ENCODE assay signal across 10 cellular contexts in the genomic region with DNA sequence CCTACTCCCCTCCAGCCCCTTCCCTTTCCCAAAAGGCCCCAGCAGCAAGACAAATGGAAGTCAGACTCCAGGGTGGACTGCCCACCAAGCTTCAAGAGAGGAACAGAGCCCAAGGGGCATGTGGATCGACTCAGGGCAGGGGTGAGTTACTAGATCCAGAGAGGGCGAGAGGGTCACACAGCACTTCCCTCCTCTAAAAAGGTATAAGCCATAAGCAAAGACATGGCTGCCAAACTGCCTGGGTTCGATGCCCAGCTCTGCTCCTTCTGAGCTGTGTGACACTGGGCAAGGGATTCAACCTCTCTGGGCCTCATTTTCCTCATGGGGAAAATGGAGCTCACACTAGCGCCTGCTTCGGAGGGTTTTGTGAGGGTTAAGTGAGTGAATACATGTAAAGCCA. TPM values are rescaled to one million over a fixed set of nuclear protein-coding genes. Genes with fewer than 3 reads are reported as not detected.
DNase-seq lines count a peak whose midpoint lies in the region; ATAC-seq, FAIRE-seq and TF ChIP-seq lines count a peak whose summit lies in the region.
"Had no signal": no experiment of that assay in that cellular context is flagged by ENCODE, and none has a peak within 500 bp of the region (broad histone marks: within the 10 kb centered on the region; RNA-seq: fewer than 3 reads in every experiment).

No MANE protein-coding gene starts in this region.

- FAIRE-seq in HepG2 (lab: Jason Lieb, UNC): no peak

- no peak overlapping the region for H2AFZ ChIP-seq in HepG2 (ENCODE audit: low read length)

- H3K27ac ChIP-seq in adrenal gland (peak overlapping the region; percentile 25 to 91 (median 74)), HepG2 (ENCODE audit: extremely low read length, insufficient read depth, low read length) (no peak overlapping the region), skin epidermis (peak overlapping the region in 13 of 21 experiments; percentile 4 to 80 (median 61))
- H3K27ac ChIP-seq in CD8-positive, alpha-beta T cell (ENCODE audit: low read depth, low read length): no peak overlapping the region

- H3K4me3 ChIP-seq in Caco-2 (ENCODE audit: low read depth, low read length) (no peak overlapping the region), adrenal gland (peak overlapping the region in 1 of 4 donors; percentile 35), HepG2 (replicated peaks in 1 of 3; ENCODE audit: insufficient read depth in 1 of 3, low read depth in 2 of 3, low read length in 3 of 3) (no peak overlapping the region), skin epidermis (no peak overlapping the region)
- H3K4me3 ChIP-seq in CD8-positive, alpha-beta T cell (ENCODE audit: low read depth, low read length): no peak overlapping the region

- no peak overlapping the region for H3K4me3 Mint-ChIP-seq in Caco-2 (ENCODE audit: unreplicated experiment)
- no peak overlapping the region for H3K4me3 Mint-ChIP-seq in CD8-positive, alpha-beta T cell
- H3K4me3 Mint-ChIP-seq: activated T-cell treated with anti-CD3 and anti-CD28 coated beads, Interleukin-2, amount 50 U/mL, for 24 hours; central memory CD8-positive, alpha-beta T cell had no signal

- TF ChIP-seq CTCF in Caco-2 (IDR thresholded peaks at IDR 0.05; ENCODE audit: insufficient read depth in 1 of 2, low read depth in 1 of 2, low read length in 1 of 2, severe bottlenecking in 1 of 2, unreplicated experiment in 1 of 2) (no peak), adrenal gland (IDR thresholded peaks at IDR 0.05) (no peak), HepG2 (CRISPR knock-in tag; IDR thresholded peaks at IDR 0.05) (no peak)
- TF ChIP-seq CTCF in CD8-positive, alpha-beta T cell (IDR thresholded peaks at IDR 0.05): no peak

- H3K9me3 ChIP-seq in Caco-2 (no peaks in the 10 kb centered on the region), adrenal gland (replicated peaks in 1 of 3) (no peaks in the 10 kb centered on the region), HepG2 (ENCODE audit: low read length) (no peaks in the 10 kb centered on the region)
- no peaks in the 10 kb centered on the region for H3K9me3 ChIP-seq in CD8-positive, alpha-beta T cell (ENCODE audit: low read length)

- H4K20me1 ChIP-seq in HepG2 (ENCODE audit: insufficient read depth, low read length): no peaks in the 10 kb centered on the region

- TF ChIP-seq POLR2A in adrenal gland (IDR thresholded peaks at IDR 0.05) (no peak), HepG2 (IDR thresholded peaks at IDR 0.05; ENCODE audit: insufficient read depth in 1 of 2, low read depth in 2 of 2, low read length in 2 of 2) (no peak)

- no peaks in the 10 kb centered on the region for H3K9me3 Mint-ChIP-seq in Caco-2 (ENCODE audit: unreplicated experiment)
- no peaks in the 10 kb centered on the region for H3K9me3 Mint-ChIP-seq in CD8-positive, alpha-beta T cell
- H3K9me3 Mint-ChIP-seq: activated T-cell treated with anti-CD3 and anti-CD28 coated beads, Interleukin-2, amount 50 U/mL, for 24 hours; central memory CD8-positive, alpha-beta T cell had no signal

- no peak for DNase-seq in Caco-2
- no peak for DNase-seq in adrenal gland
- no peak for DNase-seq in HepG2 (ENCODE audit: low spot score)
- DNase-seq in CD8-positive, alpha-beta T cell: no peak
- DNase-seq in MV-4-11 (lab: John Stamatoyannopoulos, UW): no peak
- DNase-seq: activated T-cell treated with anti-CD3 and anti-CD28 coated beads, Interleukin-2, amount 50 U/mL, for 24 hours had no signal

- ATAC-seq in HepG2: no peak
- ATAC-seq in CD8-positive, alpha-beta T cell: no peak
- ATAC-seq in GM21786 (IDR thresholded peaks at IDR 0.05; ENCODE audit: unreplicated experiment): no peak
- no peak for ATAC-seq in GM19351 (IDR thresholded peaks at IDR 0.05; ENCODE audit: unreplicated experiment)

- BruUV-seq in Caco-2 (replicated peaks; lab: Mats Ljungman, UMichigan) (no TSS peak), HepG2 (replicated peaks; lab: Mats Ljungman, UMichigan) (no TSS peak)

- H3K4me1 ChIP-seq in Caco-2 (peaks cover 56% of the 10 kb centered on the region), adrenal gland (replicated peaks in 1 of 2) (peaks cover 62 to 80% of the 10 kb centered on the region in 2 donors), HepG2 (ENCODE audit: insufficient read depth, low read length) (peaks cover 38% of the 10 kb centered on the region)
- H3K4me1 ChIP-seq in CD8-positive, alpha-beta T cell (ENCODE audit: insufficient read depth, low read length): no peaks in the 10 kb centered on the region

- WGBS in adrenal gland, 4 donors: 80 to 97% (median 90%) methylated on average over 5 of the region's 5 CpGs
- WGBS in HepG2 (ENCODE audit: low lambda C conversion rate): 76% methylated on average over 3 of the region's 5 CpGs

- TF ChIP-seq EP300 in HepG2 (IDR thresholded peaks at IDR 0.05; ENCODE audit: low read depth in 2 of 2, low read length in 2 of 2): no peak
- TF ChIP-seq EP300 in HepG2 (CRISPR knock-in tag; IDR thresholded peaks at IDR 0.05; ENCODE audit: borderline replicate concordance): no peak

- in situ Hi-C loops in HepG2 (cut with HindIII; ENCODE audit: extremely low pct_ligation_motif_present, low pct_unique_long_range_greater_than_20kb): no loop called here

- H3K4me1 Mint-ChIP-seq in Caco-2 (ENCODE audit: low read depth, unreplicated experiment): peaks cover 28% of the 10 kb centered on the region
- H3K4me1 Mint-ChIP-seq in CD8-positive, alpha-beta T cell (ENCODE audit: low read depth): peaks cover 2% of the 10 kb centered on the region
- H3K4me1 Mint-ChIP-seq: central memory CD8-positive, alpha-beta T cell had no signal

- no peaks in the 10 kb centered on the region for H3K27me3 ChIP-seq in Caco-2 (replicated peaks; ENCODE audit: control insufficient read depth, insufficient read depth, low read length)
- H3K27me3 ChIP-seq in adrenal gland: no peaks in the 10 kb centered on the region
- H3K27me3 ChIP-seq in HepG2 (ENCODE audit: control insufficient read depth in 1 of 2, insufficient read depth in 2 of 2, low read length in 2 of 2): peaks cover 4 to 20% of the 10 kb centered on the region in 2 experiments; a peak in 3 of 5 replicates
- H3K27me3 ChIP-seq in CD8-positive, alpha-beta T cell (ENCODE audit: insufficient read depth, low read length): peaks cover 3% of the 10 kb centered on the region

- POLR2A ChIA-PET in Caco-2 (lab: Charles Lee) (interaction anchor here (0.6 kb wide), 1 partner anchor 874 kb away, joined by 3 read pairs; no protein-coding TSS in a partner anchor), HepG2 (lab: Yijun Ruan, JAX) (no interaction called here)
- POLR2A ChIA-PET in CD8-positive, alpha-beta T cell (lab: Charles Lee): no interaction called here

- peak overlapping the region; percentile 66 for H3K27ac Mint-ChIP-seq in Caco-2 (ENCODE audit: unreplicated experiment)
- no peak overlapping the region for H3K27ac Mint-ChIP-seq in CD8-positive, alpha-beta T cell
- H3K27ac Mint-ChIP-seq: activated T-cell treated with anti-CD3 and anti-CD28 coated beads, Interleukin-2, amount 50 U/mL, for 24 hours had no signal

- CTCF ChIA-PET in Caco-2 (lab: Charles Lee): no interaction called here
- CTCF ChIA-PET in HepG2 (lab: Yijun Ruan, JAX; ENCODE audit: low intra/inter-chr PET ratio, low total read pairs): no interaction called here
- CTCF ChIA-PET in CD8-positive, alpha-beta T cell (lab: Charles Lee): interaction anchor here (0.6 kb wide), 1 partner anchor 99 kb away, joined by 3 read pairs; no protein-coding TSS in a partner anchor

- H3K27me3 Mint-ChIP-seq in Caco-2 (ENCODE audit: insufficient read depth, unreplicated experiment): no peaks in the 10 kb centered on the region
- H3K27me3 Mint-ChIP-seq in CD8-positive, alpha-beta T cell (ENCODE audit: low read depth): peaks cover 21% of the 10 kb centered on the region

- TF ChIP-seq RAD21 in HepG2 (CRISPR knock-in tag; IDR thresholded peaks at IDR 0.05): no peak

- no peaks in the 10 kb centered on the region for H3K36me3 ChIP-seq in Caco-2 (ENCODE audit: control insufficient read depth, insufficient read depth, low read length)
- H3K36me3 ChIP-seq in adrenal gland (replicated peaks in 1 of 2): no peaks in the 10 kb centered on the region
- H3K36me3 ChIP-seq in HepG2 (replicated peaks in 1 of 2; ENCODE audit: control insufficient read depth in 1 of 2, insufficient read depth in 2 of 2, low read length in 2 of 2): no peaks in the 10 kb centered on the region
- H3K36me3 ChIP-seq in CD8-positive, alpha-beta T cell (ENCODE audit: insufficient read depth, low read length): no peaks in the 10 kb centered on the region

- no peaks in the 10 kb centered on the region for H3K79me2 ChIP-seq in HepG2 (ENCODE audit: insufficient read depth, low read length)

- no peak overlapping the region for H3K9ac ChIP-seq in HepG2 (ENCODE audit: insufficient read depth, low read depth, low read length)

- intact Hi-C loops in Caco-2 (cut with micrococcal nuclease; ENCODE audit: unreplicated experiment): no loop called here
- intact Hi-C loops in adrenal gland (cut with DNase I): loop anchor here in 1 of 2 donors (5.0 kb wide), 1 partner anchor 75 kb away; no protein-coding TSS in a partner anchor
- intact Hi-C loops in HepG2 (cut with micrococcal nuclease; ENCODE audit: unreplicated experiment): loop anchor here (5.0 kb wide), 1 partner anchor 70 kb away; no protein-coding TSS in a partner anchor
- intact Hi-C loops in CD8-positive, alpha-beta T cell (cut with DNase I, micrococcal nuclease): no loop called here

- no peak overlapping the region for H3K4me2 ChIP-seq in HepG2 (ENCODE audit: low read depth, low read length)

- H3K36me3 Mint-ChIP-seq in Caco-2 (ENCODE audit: insufficient read depth, unreplicated experiment): peaks cover 6% of the 10 kb centered on the region
- H3K36me3 Mint-ChIP-seq in CD8-positive, alpha-beta T cell: no peaks in the 10 kb centered on the region

RNA-seq across cellular contexts. Expression of a gene that starts 3.8 kb away (rescaled TPM):
- 11.1 and 13.8 TPM in 2 replicates for total RNA-seq in Caco-2 (2022)
- total RNA-seq in adrenal gland: 100 to 1,000 TPM in 7 of 8 donors, 10 to 100 TPM in 1; 82.6 to 250 (median 147) TPM
- 100 to 1,000 TPM in 2 of 3 donors, 10 to 100 TPM in 1; 14.8 to 366 (median 340) TPM for polyA plus RNA-seq in adrenal gland
- not detected in 2 replicates for total RNA-seq in HepG2 (2016; rRNA removed; fragmentation: Illumina TruSeq; extraction: Trizol)
- total RNA-seq in HepG2 (2016; cell fraction: cytosol; rRNA removed; fragmentation: Illumina TruSeq; extraction: Trizol; ENCODE audit: low read depth): not detected in 2 replicates
- not detected in 2 replicates for total RNA-seq in HepG2 (2016; cell fraction: insoluble cytoplasmic fraction; rRNA removed; fragmentation: Illumina TruSeq; extraction: Trizol)
- not detected in 2 replicates for total RNA-seq in HepG2 (2016; cell fraction: membrane; rRNA removed; fragmentation: Illumina TruSeq; extraction: Trizol)
- total RNA-seq in HepG2 (2016; cell fraction: nucleus; rRNA removed; fragmentation: Illumina TruSeq; extraction: Trizol): not detected in 2 replicates
- not detected in 2 replicates for polyA plus RNA-seq in HepG2 (2011; rRNA removed)
- not detected in 2 replicates for polyA plus RNA-seq in HepG2 (2011; cell fraction: cytosol; rRNA removed)
- polyA plus RNA-seq in HepG2 (2011; cell fraction: nucleus; rRNA removed): not detected in 2 replicates
- not detected in 2 replicates for polyA plus RNA-seq in HepG2 (2012)
- not detected in 2 replicates for polyA plus RNA-seq in HepG2 (2016; cell fraction: cytosol; fragmentation: Illumina TruSeq; extraction: Trizol; ENCODE audit: low read depth)
- not detected in 2 replicates for polyA plus RNA-seq in HepG2 (2016; cell fraction: insoluble cytoplasmic fraction; fragmentation: Illumina TruSeq; extraction: Trizol; ENCODE audit: low read depth)
- polyA plus RNA-seq in HepG2 (2016; cell fraction: membrane; fragmentation: Illumina TruSeq; extraction: Trizol; ENCODE audit: low read depth): not detected in 2 replicates
- polyA plus RNA-seq in HepG2 (2016; cell fraction: nucleus; fragmentation: Illumina TruSeq; extraction: Trizol; ENCODE audit: insufficient read depth, low read depth): not detected in 2 replicates
- polyA minus RNA-seq in HepG2 (2011; rRNA and poly(A)+ RNA removed; ENCODE audit: low replicate concordance): not detected in 2 replicates
- not detected in 2 replicates for polyA minus RNA-seq in HepG2 (2011; cell fraction: cytosol; rRNA and poly(A)+ RNA removed)
- not detected in 2 replicates for polyA minus RNA-seq in HepG2 (2011; cell fraction: nucleus; rRNA and poly(A)+ RNA removed)
- not detected for total RNA-seq in CD8-positive, alpha-beta T cell

RNA-seq across cellular contexts. Expression of a gene that starts 12.0 kb away (rescaled TPM):
- 728 and 748 TPM in 2 replicates for total RNA-seq in Caco-2 (2022)
- total RNA-seq in adrenal gland: 100 to 1,000 TPM in 1 of 8 donors, 10 to 100 TPM in 7; 38.1 to 233 (median 76.0) TPM
- 10 to 100 TPM; 33.4 to 44.0 (median 33.8) TPM for polyA plus RNA-seq in adrenal gland
- 0.24 and 0.31 TPM in 2 replicates for total RNA-seq in HepG2 (2016; rRNA removed; fragmentation: Illumina TruSeq; extraction: Trizol)
- 0.18 and 0.40 TPM in 2 replicates for total RNA-seq in HepG2 (2016; cell fraction: cytosol; rRNA removed; fragmentation: Illumina TruSeq; extraction: Trizol; ENCODE audit: low read depth)
- 0.30 and 0.37 TPM in 2 replicates for total RNA-seq in HepG2 (2016; cell fraction: insoluble cytoplasmic fraction; rRNA removed; fragmentation: Illumina TruSeq; extraction: Trizol)
- 0.22 TPM in 1 of 2 replicates, not detected in the other for total RNA-seq in HepG2 (2016; cell fraction: membrane; rRNA removed; fragmentation: Illumina TruSeq; extraction: Trizol)
- 0.44 TPM in 1 of 2 replicates, not detected in the other for total RNA-seq in HepG2 (2016; cell fraction: nucleus; rRNA removed; fragmentation: Illumina TruSeq; extraction: Trizol)
- polyA plus RNA-seq in HepG2 (2011; rRNA removed): 0.77 and 0.97 TPM in 2 replicates
- polyA plus RNA-seq in HepG2 (2011; cell fraction: cytosol; rRNA removed): 0.38 and 0.83 TPM in 2 replicates
- polyA plus RNA-seq in HepG2 (2011; cell fraction: nucleus; rRNA removed): 0.21 and 0.35 TPM in 2 replicates
- 0.31 and 0.39 TPM in 2 replicates for polyA plus RNA-seq in HepG2 (2012)
- not detected in 2 replicates for polyA plus RNA-seq in HepG2 (2016; cell fraction: cytosol; fragmentation: Illumina TruSeq; extraction: Trizol; ENCODE audit: low read depth)
- 0.26 and 0.46 TPM in 2 replicates for polyA plus RNA-seq in HepG2 (2016; cell fraction: insoluble cytoplasmic fraction; fragmentation: Illumina TruSeq; extraction: Trizol; ENCODE audit: low read depth)
- polyA plus RNA-seq in HepG2 (2016; cell fraction: membrane; fragmentation: Illumina TruSeq; extraction: Trizol; ENCODE audit: low read depth): 0.13 TPM in 1 of 2 replicates, not detected in the other
- polyA plus RNA-seq in HepG2 (2016; cell fraction: nucleus; fragmentation: Illumina TruSeq; extraction: Trizol; ENCODE audit: insufficient read depth, low read depth): 0.60 and 1.7 TPM in 2 replicates
- 0.56 and 17.3 TPM in 2 replicates for polyA minus RNA-seq in HepG2 (2011; rRNA and poly(A)+ RNA removed; ENCODE audit: low replicate concordance)
- polyA minus RNA-seq in HepG2 (2011; cell fraction: cytosol; rRNA and poly(A)+ RNA removed): not detected in 2 replicates
- polyA minus RNA-seq in HepG2 (2011; cell fraction: nucleus; rRNA and poly(A)+ RNA removed): 0.26 TPM in 1 of 2 replicates, not detected in the other
- 10 to 100 TPM; 35.7 to 38.2 TPM for total RNA-seq in CD8-positive, alpha-beta T cell

RNA-seq across cellular contexts. Expression of a gene that starts 28.4 kb away (rescaled TPM):
- 3.6 and 5.0 TPM in 2 replicates for total RNA-seq in Caco-2 (2022)
- total RNA-seq in adrenal gland: under 1 TPM in 3 of 8 donors, not detected in 5; 0.37 to 0.83 (median 0.67) TPM
- polyA plus RNA-seq in adrenal gland: under 1 TPM; 0.17 to 0.97 (median 0.40) TPM
- total RNA-seq in HepG2 (2016; rRNA removed; fragmentation: Illumina TruSeq; extraction: Trizol): 1.7 and 3.2 TPM in 2 replicates
- 1.4 and 1.6 TPM in 2 replicates for total RNA-seq in HepG2 (2016; cell fraction: cytosol; rRNA removed; fragmentation: Illumina TruSeq; extraction: Trizol; ENCODE audit: low read depth)
- total RNA-seq in HepG2 (2016; cell fraction: insoluble cytoplasmic fraction; rRNA removed; fragmentation: Illumina TruSeq; extraction: Trizol): 1.6 and 2.3 TPM in 2 replicates
- 2.0 and 2.8 TPM in 2 replicates for total RNA-seq in HepG2 (2016; cell fraction: membrane; rRNA removed; fragmentation: Illumina TruSeq; extraction: Trizol)
- 2.1 and 2.7 TPM in 2 replicates for total RNA-seq in HepG2 (2016; cell fraction: nucleus; rRNA removed; fragmentation: Illumina TruSeq; extraction: Trizol)
- 1.0 and 1.3 TPM in 2 replicates for polyA plus RNA-seq in HepG2 (2011; rRNA removed)
- polyA plus RNA-seq in HepG2 (2011; cell fraction: cytosol; rRNA removed): 0.65 and 1.2 TPM in 2 replicates
- polyA plus RNA-seq in HepG2 (2011; cell fraction: nucleus; rRNA removed): 3.3 and 3.6 TPM in 2 replicates
- 0.36 and 1.2 TPM in 2 replicates for polyA plus RNA-seq in HepG2 (2012)
- 1.1 TPM in 2 replicates for polyA plus RNA-seq in HepG2 (2016; cell fraction: cytosol; fragmentation: Illumina TruSeq; extraction: Trizol; ENCODE audit: low read depth)
- polyA plus RNA-seq in HepG2 (2016; cell fraction: insoluble cytoplasmic fraction; fragmentation: Illumina TruSeq; extraction: Trizol; ENCODE audit: low read depth): 1.4 and 3.2 TPM in 2 replicates
- 1.4 and 1.7 TPM in 2 replicates for polyA plus RNA-seq in HepG2 (2016; cell fraction: membrane; fragmentation: Illumina TruSeq; extraction: Trizol; ENCODE audit: low read depth)
- 4.1 and 5.7 TPM in 2 replicates for polyA plus RNA-seq in HepG2 (2016; cell fraction: nucleus; fragmentation: Illumina TruSeq; extraction: Trizol; ENCODE audit: insufficient read depth, low read depth)
- 1.3 and 2.4 TPM in 2 replicates for polyA minus RNA-seq in HepG2 (2011; rRNA and poly(A)+ RNA removed; ENCODE audit: low replicate concordance)
- 0.62 and 0.69 TPM in 2 replicates for polyA minus RNA-seq in HepG2 (2011; cell fraction: cytosol; rRNA and poly(A)+ RNA removed)
- polyA minus RNA-seq in HepG2 (2011; cell fraction: nucleus; rRNA and poly(A)+ RNA removed): 1.4 and 1.7 TPM in 2 replicates
- total RNA-seq in CD8-positive, alpha-beta T cell: not detected

RNA-seq across cellular contexts. Expression of a gene that starts 51.7 kb away (rescaled TPM):
- total RNA-seq in Caco-2 (2022) (12.7 and 18.6 TPM in 2 replicates), adrenal gland (1 to 10 TPM in 5 of 8 donors, under 1 TPM in 1, not detected in 2; 0.88 to 7.6 (median 3.1) TPM), HepG2 (2016; rRNA removed; fragmentation: Illumina TruSeq; extraction: Trizol) (2.8 and 3.3 TPM in 2 replicates)
- polyA plus RNA-seq in adrenal gland (10 to 100 TPM in 2 of 3 donors, not detected in 1; 33.7 to 46.2 TPM), HepG2 (2011; rRNA removed) (2.5 and 3.2 TPM in 2 replicates)
- total RNA-seq in HepG2 (2016; cell fraction: cytosol; rRNA removed; fragmentation: Illumina TruSeq; extraction: Trizol; ENCODE audit: low read depth): 6.4 and 6.6 TPM in 2 replicates
- 2.5 and 4.8 TPM in 2 replicates for total RNA-seq in HepG2 (2016; cell fraction: insoluble cytoplasmic fraction; rRNA removed; fragmentation: Illumina TruSeq; extraction: Trizol)
- 4.6 and 6.3 TPM in 2 replicates for total RNA-seq in HepG2 (2016; cell fraction: membrane; rRNA removed; fragmentation: Illumina TruSeq; extraction: Trizol)
- 3.4 and 3.9 TPM in 2 replicates for total RNA-seq in HepG2 (2016; cell fraction: nucleus; rRNA removed; fragmentation: Illumina TruSeq; extraction: Trizol)
- 4.3 and 4.5 TPM in 2 replicates for polyA plus RNA-seq in HepG2 (2011; cell fraction: cytosol; rRNA removed)
- 1.1 and 1.5 TPM in 2 replicates for polyA plus RNA-seq in HepG2 (2011; cell fraction: nucleus; rRNA removed)
- polyA plus RNA-seq in HepG2 (2012): 1.5 and 3.1 TPM in 2 replicates
- polyA plus RNA-seq in HepG2 (2016; cell fraction: cytosol; fragmentation: Illumina TruSeq; extraction: Trizol; ENCODE audit: low read depth): 7.0 and 8.9 TPM in 2 replicates
- polyA plus RNA-seq in HepG2 (2016; cell fraction: insoluble cytoplasmic fraction; fragmentation: Illumina TruSeq; extraction: Trizol; ENCODE audit: low read depth): 3.1 and 5.6 TPM in 2 replicates
- polyA plus RNA-seq in HepG2 (2016; cell fraction: membrane; fragmentation: Illumina TruSeq; extraction: Trizol; ENCODE audit: low read depth): 4.1 and 4.8 TPM in 2 replicates
- polyA plus RNA-seq in HepG2 (2016; cell fraction: nucleus; fragmentation: Illumina TruSeq; extraction: Trizol; ENCODE audit: insufficient read depth, low read depth): 2.8 TPM in 1 of 2 replicates, not detected in the other
- polyA minus RNA-seq in HepG2 (2011; rRNA and poly(A)+ RNA removed; ENCODE audit: low replicate concordance): 14.8 TPM in 1 of 2 replicates, not detected in the other
- not detected in 2 replicates for polyA minus RNA-seq in HepG2 (2011; cell fraction: cytosol; rRNA and poly(A)+ RNA removed)
- 1.2 TPM in 1 of 2 replicates, not detected in the other for polyA minus RNA-seq in HepG2 (2011; cell fraction: nucleus; rRNA and poly(A)+ RNA removed)
- not detected for total RNA-seq in CD8-positive, alpha-beta T cell

Comparison
In these comparisons a context has a peak if more than half of its experiments do, and no peak if none do; other contexts are left out.
1. H3K27ac ChIP-seq: peak in adrenal gland (5 of 5) and skin epidermis (13 of 21); none in HepG2 (single experiment) and CD8-positive, alpha-beta T cell (single experiment).
2. RNA of a gene that starts 3.8 kb away (total RNA-seq): 82.6 to 250 TPM in adrenal gland and 11.1 to 13.8 TPM in Caco-2; not detected in CD8-positive, alpha-beta T cell and not detected in HepG2; every median in the first group is over 10 times any median in the second.
3. RNA of a gene that starts 12.0 kb away (total RNA-seq): 728 to 748 TPM in Caco-2, 38.1 to 233 TPM in adrenal gland and 35.7 to 38.2 TPM in CD8-positive, alpha-beta T cell; 0.18 to 0.44 TPM in HepG2; every median in the first group is over 10 times any median in the second.